34 cellular contexts compared by ENCODE assay signal in genomic region chr2:122858813-122859212, GRCh38.
"Had no signal": no experiment of that assay in that cellular context is flagged by ENCODE, and none has a peak within 500 bp of the region (broad histone marks: within the 10 kb centered on the region; RNA-seq: fewer than 3 reads in every experiment).

No MANE protein-coding gene starts in this region.

- DNase-seq: Karpas-422, Kasumi-1, MG63, MM.1S, MV-4-11, NCI-H1048, NCI-H1092, NCI-H1092 treated with DMSO at 0.1 percent for 48 hours, NCI-H1105, NCI-H1105 treated with DMSO at 0.1 percent for 48 hours, NCI-H1417, NCI-H1417 treated with DMSO at 0.1 percent for 48 hours, NCI-H1436, NCI-H1436 treated with DMSO at 0.1 percent for 48 hours, NCI-H146, NCI-H1694, NCI-H1694 treated with DMSO at 0.1 percent for 48 hours, NCI-H187, NCI-H187 treated with DMSO at 0.1 percent for 48 hours, NCI-H1930, NCI-H2029, NCI-H2029 treated with DMSO at 0.1 percent for 48 hours, NCI-H2081, NCI-H2081 treated with DMSO at 0.1 percent for 48 hours, NCI-H2107, NCI-H2171, NCI-H2171 treated with DMSO at 0.1 percent for 48 hours, NCI-H2227 treated with DMSO at 0.1 percent for 48 hours, NCI-H226, NCI-H345, NCI-H446, NCI-H446 treated with DMSO at 0.1 percent for 48 hours, NCI-H510A had no signal

- H3K9ac ChIP-seq: KMS-11 had no signal

- H3K4me2 ChIP-seq: KMS-11 had no signal

- H3K27me3 ChIP-seq: MG63 had no signal

- H3K27ac ChIP-seq: KMS-11 had no signal

- H3K9me3 ChIP-seq: MG63 had no signal

- H3K4me3 ChIP-seq: MG63 had no signal

- H3K36me3 ChIP-seq: MG63 had no signal
